In the genomic region with DNA sequence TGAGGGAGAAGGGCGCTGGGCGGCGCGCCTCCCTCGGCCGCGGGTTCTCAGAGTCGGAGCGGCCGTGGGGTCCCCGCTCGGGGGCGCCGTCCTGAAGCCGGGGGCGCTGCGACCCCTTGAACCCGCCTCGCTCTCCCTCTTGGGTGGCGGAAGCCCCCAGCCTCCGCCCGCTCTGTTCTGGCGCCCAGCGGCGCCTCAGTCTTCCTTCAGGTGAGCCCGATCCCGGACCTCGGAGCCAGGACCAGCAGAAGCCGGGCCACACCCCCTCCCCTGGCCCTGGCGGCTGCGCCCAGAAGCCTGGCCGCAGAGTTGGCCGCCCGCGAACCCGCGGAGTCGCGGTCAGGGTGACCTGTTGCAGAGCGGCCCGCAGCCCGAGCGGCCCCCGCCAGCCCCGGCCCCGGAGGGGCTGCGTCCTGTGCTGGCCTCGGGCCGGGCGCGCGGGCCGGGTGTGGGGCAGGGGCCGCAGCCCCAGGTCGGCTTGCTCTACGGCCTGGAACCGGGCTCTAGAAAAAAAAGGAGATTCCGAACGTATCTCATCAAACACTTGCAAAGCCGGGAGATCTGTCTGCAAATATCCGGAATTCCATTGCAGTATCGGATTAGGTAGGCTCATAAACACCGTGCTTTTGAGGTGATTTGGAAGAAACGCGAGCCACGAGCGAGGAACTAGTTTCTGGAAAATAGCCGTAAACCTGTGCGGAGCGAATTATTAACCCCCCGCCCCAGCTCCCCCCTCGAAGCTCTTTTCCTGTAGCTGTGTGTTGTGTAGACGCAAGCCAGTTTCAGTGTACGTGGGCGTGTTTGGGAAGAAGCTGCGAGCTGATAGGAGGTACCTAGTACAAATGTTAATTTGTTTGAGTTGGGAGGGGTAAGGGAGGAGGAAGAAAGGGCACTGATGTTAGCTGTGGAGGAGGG, we compare ENCODE assay signal across 8 cellular contexts. TPM values are rescaled to one million over a fixed set of nuclear protein-coding genes. Genes with fewer than 3 reads are reported as not detected.
DNase-seq lines count a peak whose midpoint lies in the region; ATAC-seq, FAIRE-seq and TF ChIP-seq lines count a peak whose summit lies in the region.

No MANE protein-coding gene starts in this region.

- BruUV-seq in endothelial cell of umbilical vein (replicated peaks; lab: Mats Ljungman, UMichigan) = TSS peak; percentile 73

- peak in 1 of 2 donors; percentile 25 for TF ChIP-seq CTCF in endothelial cell of umbilical vein (IDR thresholded peaks at IDR 0.05; ENCODE audit: extremely low read depth in 1 of 2, insufficient read depth in 1 of 2, low read depth in 1 of 2, low read length in 2 of 2)

- H3K27me3 ChIP-seq in endothelial cell of umbilical vein (ENCODE audit: control insufficient read depth in 2 of 2, insufficient read depth in 2 of 2, low read length in 2 of 2) = no peaks in the 10 kb centered on the region

- peak overlapping the region; percentile 68 to 94 (median 92) for H3K4me3 ChIP-seq in endothelial cell of umbilical vein (replicated peaks in 1 of 3; ENCODE audit: insufficient read depth in 1 of 3, low read depth in 1 of 3, low read length in 3 of 3)
- H3K4me3 ChIP-seq in mesodermal cell (ENCODE audit: extremely low read depth, insufficient read depth, low read length, poor library complexity, severe bottlenecking) = peak overlapping the region; percentile 72

- no peaks in the 10 kb centered on the region for H3K9me3 ChIP-seq in endothelial cell of umbilical vein (replicated peaks; ENCODE audit: control insufficient read depth, insufficient read depth, low read length)
- H3K9me3 ChIP-seq in mesodermal cell (ENCODE audit: control insufficient read depth, low read length) = no peaks in the 10 kb centered on the region

- H3K9me1 ChIP-seq in endothelial cell of umbilical vein (replicated peaks; ENCODE audit: control insufficient read depth, extremely low read depth, insufficient read depth, low read length) = no peaks in the 10 kb centered on the region

- peak overlapping the region; percentile 77 for H3K9ac ChIP-seq in endothelial cell of umbilical vein (replicated peaks; ENCODE audit: extremely low read depth, insufficient read depth, low read length)

- 0% methylated on average over 38 to 71 of the region's 76 CpGs for WGBS in mesodermal cell (ENCODE audit: insufficient coverage in 2 of 2), 2 experiments

- intact Hi-C loops in endothelial cell of umbilical vein (cut with micrococcal nuclease) = loop anchor here (1.0 kb wide), 3 partner anchors 41 to 184 kb away; no protein-coding TSS in a partner anchor

- dilution Hi-C loops in endothelial cell of umbilical vein (cut with MboI; ENCODE audit: extremely low pct_ligation_motif_present, low sequenced_read_pairs) = no loop called here

- POLR2A ChIA-PET in endothelial cell of umbilical vein (lab: Charles Lee) = interaction anchor here (1.0 to 1.4 kb wide), 2 partner anchors 27 to 114 kb away, joined by 3 to 6 read pairs; no protein-coding TSS in a partner anchor

- H3K27ac ChIP-seq in endothelial cell of umbilical vein (ENCODE audit: insufficient read depth, low read depth, low read length) (peak overlapping the region; percentile 68), mesodermal cell (ENCODE audit: low read depth, low read length, severe bottlenecking) (peak overlapping the region; percentile 90)

- CTCF ChIA-PET in endothelial cell of umbilical vein (lab: Charles Lee) = interaction anchor here (1.2 to 3.6 kb wide), 10 partner anchors 10 to 426 kb away, joined by 3 to 55 read pairs (median 9); no protein-coding TSS in a partner anchor

- H3K4me1 ChIP-seq in endothelial cell of umbilical vein (ENCODE audit: control insufficient read depth, extremely low read depth, insufficient read depth, low read length) (peaks cover 28% of the 10 kb centered on the region), mesodermal cell (ENCODE audit: control insufficient read depth, insufficient read depth, low read length, poor library complexity, severe bottlenecking) (peaks cover 7% of the 10 kb centered on the region)

- FAIRE-seq in endothelial cell of umbilical vein (lab: Jason Lieb, UNC) = peak; percentile 77

- peak overlapping the region; percentile 84 for H2AFZ ChIP-seq in endothelial cell of umbilical vein (ENCODE audit: low read depth, low read length)

- peaks cover 30% of the 10 kb centered on the region for H3K79me2 ChIP-seq in endothelial cell of umbilical vein (ENCODE audit: control insufficient read depth, insufficient read depth, low read length)

- DNase-seq in C1 segment of cervical spinal cord (lab: John Stamatoyannopoulos, UW) (peak in 9 of 14 donors; percentile 6 to 73 (median 34)), NCI-H82 treated with DMSO at 0.1 percent for 48 hours (lab: John Stamatoyannopoulos, UW; ENCODE audit: unreplicated experiment) (peak; percentile 96), endothelial cell of umbilical vein (ENCODE audit: low read depth, low spot score) (peak; percentile 86)
- DNase-seq in activated CD8-positive, alpha-beta memory T cell treated with anti-CD3 and anti-CD28 coated beads, Interleukin-2, amount 50 U/mL, for 48 hours = peak; percentile 64
- peak; percentile 50 for DNase-seq in stimulated activated CD8-positive, alpha-beta memory T cell treated with anti-CD3 and anti-CD28 coated beads, Interleukin-4, amount 100 ng/mL, for 48 hours

- no peaks in the 10 kb centered on the region for H3K36me3 ChIP-seq in endothelial cell of umbilical vein (ENCODE audit: control insufficient read depth in 2 of 2, extremely low read depth in 1 of 2, insufficient read depth in 2 of 2, low read length in 2 of 2)
- no peaks in the 10 kb centered on the region for H3K36me3 ChIP-seq in mesodermal cell (ENCODE audit: control insufficient read depth, insufficient read depth, low read length)

- no peaks in the 10 kb centered on the region for H4K20me1 ChIP-seq in endothelial cell of umbilical vein (replicated peaks; ENCODE audit: control insufficient read depth, extremely low read depth, insufficient read depth, low read length)

- ATAC-seq in GM19351 (IDR thresholded peaks at IDR 0.05; ENCODE audit: unreplicated experiment) = peak; percentile 56
- peak; percentile 74 for ATAC-seq in HG03460 (IDR thresholded peaks at IDR 0.05; ENCODE audit: unreplicated experiment)

- TF ChIP-seq POLR2A in endothelial cell of umbilical vein (IDR thresholded peaks at IDR 0.05; ENCODE audit: low read depth, low read length) = peak; percentile 49

- peak overlapping the region; percentile 56 for H3K4me2 ChIP-seq in endothelial cell of umbilical vein (ENCODE audit: insufficient read depth, low read length)

TF ChIP-seq in endothelial cell of umbilical vein, 7 proteins besides CTCF, POLR2A, EP300 and RAD21:
- TF ChIP-seq GATA2 (IDR thresholded peaks at IDR 0.05; ENCODE audit: insufficient read depth, insufficient read length, low read depth, low read length) = no peak
- TF ChIP-seq FOS (IDR thresholded peaks at IDR 0.05; ENCODE audit: borderline replicate concordance, insufficient read depth, low read length) = no peak
- TF ChIP-seq, protein P1, sequence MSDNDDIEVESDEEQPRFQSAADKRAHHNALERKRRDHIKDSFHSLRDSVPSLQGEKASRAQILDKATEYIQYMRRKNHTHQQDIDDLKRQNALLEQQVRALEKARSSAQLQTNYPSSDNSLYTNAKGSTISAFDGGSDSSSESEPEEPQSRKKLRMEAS (IDR thresholded peaks at IDR 0.05; ENCODE audit: insufficient read depth, insufficient read length) = no peak
- TF ChIP-seq EZH2 (IDR thresholded peaks at IDR 0.05; ENCODE audit: borderline replicate concordance, low read depth, low read length, severe bottlenecking) = no peak
- TF ChIP-seq JUN (IDR thresholded peaks at IDR 0.05; ENCODE audit: borderline replicate concordance, insufficient read depth, insufficient read length, low read depth) = no peak
- TF ChIP-seq MYC (IDR thresholded peaks at IDR 0.05; ENCODE audit: low read depth, low read length) = no peak
- no peak for TF ChIP-seq POLR2AphosphoS5 (IDR thresholded peaks at IDR 0.05; ENCODE audit: insufficient read depth, low read depth, low read length)
TF ChIP-seq in endothelial cell of umbilical vein: peak in this region for 0.

RNA-seq across cellular contexts. Expression of gene RALGPS2, which starts 0.8 kb away (rescaled TPM):
- 27.7 and 28.4 TPM in 2 replicates for total RNA-seq in endothelial cell of umbilical vein
- 4.1 and 4.6 TPM in 2 replicates for polyA plus RNA-seq in endothelial cell of umbilical vein
- polyA plus RNA-seq in endothelial cell of umbilical vein (2011; cell fraction: cytosol; rRNA removed) = 5.6 and 6.4 TPM in 2 replicates
- polyA plus RNA-seq in endothelial cell of umbilical vein (2011; cell fraction: nucleus; rRNA removed) = 23.3 and 24.3 TPM in 2 replicates
- 14.1 and 14.5 TPM in 2 replicates for polyA plus RNA-seq in endothelial cell of umbilical vein (2012)
- 23.7 and 35.3 TPM in 2 replicates for polyA minus RNA-seq in endothelial cell of umbilical vein
- 9.6 TPM for polyA minus RNA-seq in endothelial cell of umbilical vein (2011; cell fraction: cytosol; rRNA and poly(A)+ RNA removed)
- 59.1 and 76.0 TPM in 2 replicates for polyA minus RNA-seq in endothelial cell of umbilical vein (2011; cell fraction: nucleus; rRNA and poly(A)+ RNA removed)
- polyA plus RNA-seq in mesodermal cell (2013, experiment 1 of 2) = 31.6 TPM
- 27.9 TPM for polyA plus RNA-seq in mesodermal cell (2013, experiment 2 of 2)

Comparison
In these comparisons a context has a peak if more than half of its experiments do, and no peak if none do; other contexts are left out.
1. Peak in every context shown above with its lines: DNase-seq, ATAC-seq, H3K4me3 ChIP-seq and H3K27ac ChIP-seq.
2. DNase-seq: peak in every context shown above with its lines; median percentile 96 in NCI-H82 treated with DMSO at 0.1 percent for 48 hours; 86 in endothelial cell of umbilical vein; 64 in activated CD8-positive, alpha-beta memory T cell treated with anti-CD3 and anti-CD28 coated beads, Interleukin-2, amount 50 U/mL, for 48 hours; 50 in stimulated activated CD8-positive, alpha-beta memory T cell treated with anti-CD3 and anti-CD28 coated beads, Interleukin-4, amount 100 ng/mL, for 48 hours; 34 in C1 segment of cervical spinal cord.